In genomic region chr19:4186087-4186993, GRCh38 we compare ENCODE assay signal across 8 cellular contexts. TPM values are rescaled to one million over a fixed set of nuclear protein-coding genes. Genes with fewer than 3 reads are reported as not detected.
DNase-seq lines count a peak whose midpoint lies in the region; ATAC-seq and TF ChIP-seq lines count a peak whose summit lies in the region.

No MANE protein-coding gene starts in this region.

- no peak overlapping the region for H3K4me3 ChIP-seq in SU-DHL-6 (ENCODE audit: insufficient read depth, low read length, poor library complexity, severe bottlenecking)

- no peaks in the 10 kb centered on the region for H3K36me3 ChIP-seq in SU-DHL-6 (ENCODE audit: low read length)

- no peaks in the 10 kb centered on the region for H3K9me3 ChIP-seq in SU-DHL-6 (ENCODE audit: insufficient read depth, low read length)

- POLR2A ChIA-PET in activated naive CD8-positive, alpha-beta T cell treated with anti-CD3 and anti-CD28 coated beads, Interleukin-2, amount 10 ng/mL, durations not matched to agents 7 days and 5 days (lab: Charles Lee) = interaction anchor here (1.0 kb wide), 1 partner anchor 51 kb away, joined by 3 read pairs; no protein-coding TSS in a partner anchor

- H3K27me3 Mint-ChIP-seq in activated naive CD8-positive, alpha-beta T cell treated with anti-CD3 and anti-CD28 coated beads, Interleukin-2, amount 10 ng/mL, durations not matched to agents 7 days and 5 days = no peaks in the 10 kb centered on the region

- peak; percentile 70 for DNase-seq in EL
- peak; percentile 71 for DNase-seq in MV-4-11 (lab: John Stamatoyannopoulos, UW)
- peak; percentile 80 for DNase-seq in activated naive CD8-positive, alpha-beta T cell treated with anti-CD3 and anti-CD28 coated beads, Interleukin-2, amount 10 ng/mL, durations not matched to agents 7 days and 5 days
- peak; percentile 70 for DNase-seq in left ventricle myocardium superior
- DNase-seq in sciatic nerve (ENCODE audit: low spot score) = peak; percentile 85
- no peak for DNase-seq in NCI-H1048 (lab: John Stamatoyannopoulos, UW)

- ATAC-seq in activated naive CD8-positive, alpha-beta T cell treated with anti-CD3 and anti-CD28 coated beads, Interleukin-2, amount 10 ng/mL, durations not matched to agents 7 days and 5 days (ENCODE audit: low read depth) = peak; percentile 56
- peak; percentile 58 for ATAC-seq in left ventricle myocardium superior
- ATAC-seq in sciatic nerve = peak; percentile 31
- ATAC-seq in GM18907 (IDR thresholded peaks at IDR 0.05; ENCODE audit: unreplicated experiment) = no peak

- no peaks in the 10 kb centered on the region for H3K9me2 ChIP-seq in SU-DHL-6 (replicated peaks; ENCODE audit: insufficient read depth, low read length)

- H3K9me3 Mint-ChIP-seq in activated naive CD8-positive, alpha-beta T cell treated with anti-CD3 and anti-CD28 coated beads, Interleukin-2, amount 10 ng/mL, durations not matched to agents 7 days and 5 days = no peaks in the 10 kb centered on the region

- 0 out of 2 replicates have a peak, but pooled peaks cover 6% of the 10 kb centered on the region for H3K79me2 ChIP-seq in SU-DHL-6 (ENCODE audit: insufficient read depth, low read length)

- no peak overlapping the region for H3K27ac Mint-ChIP-seq in activated naive CD8-positive, alpha-beta T cell treated with anti-CD3 and anti-CD28 coated beads, Interleukin-2, amount 10 ng/mL, durations not matched to agents 7 days and 5 days

- peak; percentile 65 for TF ChIP-seq CTCF in SU-DHL-6 (IDR thresholded peaks at IDR 0.05; ENCODE audit: insufficient read depth, low read length, poor library complexity, severe bottlenecking)

- peaks cover 13% of the 10 kb centered on the region for H3K4me1 Mint-ChIP-seq in activated naive CD8-positive, alpha-beta T cell treated with anti-CD3 and anti-CD28 coated beads, Interleukin-2, amount 10 ng/mL, durations not matched to agents 7 days and 5 days

- no peaks in the 10 kb centered on the region for H3K27me3 ChIP-seq in SU-DHL-6 (ENCODE audit: low read length)

- H3K4me3 Mint-ChIP-seq in activated naive CD8-positive, alpha-beta T cell treated with anti-CD3 and anti-CD28 coated beads, Interleukin-2, amount 10 ng/mL, durations not matched to agents 7 days and 5 days = no peak overlapping the region

- no peak overlapping the region for H3K9ac ChIP-seq in SU-DHL-6 (ENCODE audit: low read length)

- H3K4me2 ChIP-seq in SU-DHL-6 (ENCODE audit: low read depth, low read length, poor library complexity, severe bottlenecking) = no peak overlapping the region

- intact Hi-C loops in left ventricle myocardium superior (cut with micrococcal nuclease) (no loop called here), sciatic nerve (cut with DNase I) (no loop called here)

- no peaks in the 10 kb centered on the region for H4K20me1 ChIP-seq in SU-DHL-6 (ENCODE audit: low read depth, low read length)

- H3K27ac ChIP-seq in SU-DHL-6 (ENCODE audit: low read depth, low read length) = no peak overlapping the region

- H2AFZ ChIP-seq in SU-DHL-6 (ENCODE audit: low read depth, low read length, severe bottlenecking) = no peak overlapping the region

- peaks cover 3% of the 10 kb centered on the region for H3K36me3 Mint-ChIP-seq in activated naive CD8-positive, alpha-beta T cell treated with anti-CD3 and anti-CD28 coated beads, Interleukin-2, amount 10 ng/mL, durations not matched to agents 7 days and 5 days

- peaks cover 4% of the 10 kb centered on the region; the same call in 1 of the 2 replicates for H3F3A ChIP-seq in SU-DHL-6 (ENCODE audit: insufficient read depth)

RNA-seq across cellular contexts. Expression of gene ANKRD24, which starts 3.9 kb away (rescaled TPM):
- 1 to 10 TPM; 1.5 to 1.7 TPM for total RNA-seq in activated naive CD8-positive, alpha-beta T cell treated with anti-CD3 and anti-CD28 coated beads, Interleukin-2, amount 10 ng/mL, durations not matched to agents 7 days and 5 days
- 0.42 TPM for total RNA-seq in left ventricle myocardium superior
- total RNA-seq in sciatic nerve = 1.3 TPM

RNA-seq across cellular contexts. Expression of gene SIRT6, which starts 4.0 kb away (rescaled TPM):
- total RNA-seq in activated naive CD8-positive, alpha-beta T cell treated with anti-CD3 and anti-CD28 coated beads, Interleukin-2, amount 10 ng/mL, durations not matched to agents 7 days and 5 days = 10 to 100 TPM; 30.1 to 37.5 TPM
- total RNA-seq in left ventricle myocardium superior = 9.3 TPM
- total RNA-seq in sciatic nerve = 19.0 TPM

RNA-seq across cellular contexts. Expression of gene CREB3L3, which starts 32.9 kb away (rescaled TPM):
- not detected for total RNA-seq in activated naive CD8-positive, alpha-beta T cell treated with anti-CD3 and anti-CD28 coated beads, Interleukin-2, amount 10 ng/mL, durations not matched to agents 7 days and 5 days
- not detected for total RNA-seq in left ventricle myocardium superior
- total RNA-seq in sciatic nerve = not detected

RNA-seq across cellular contexts. Expression of gene EBI3, which starts 43.0 kb away (rescaled TPM):
- total RNA-seq in activated naive CD8-positive, alpha-beta T cell treated with anti-CD3 and anti-CD28 coated beads, Interleukin-2, amount 10 ng/mL, durations not matched to agents 7 days and 5 days = under 1 TPM; 0.33 to 0.34 TPM
- total RNA-seq in left ventricle myocardium superior = 0.92 TPM
- 3.0 TPM for total RNA-seq in sciatic nerve
